12 cellular contexts compared by ENCODE assay signal in the genomic region with DNA sequence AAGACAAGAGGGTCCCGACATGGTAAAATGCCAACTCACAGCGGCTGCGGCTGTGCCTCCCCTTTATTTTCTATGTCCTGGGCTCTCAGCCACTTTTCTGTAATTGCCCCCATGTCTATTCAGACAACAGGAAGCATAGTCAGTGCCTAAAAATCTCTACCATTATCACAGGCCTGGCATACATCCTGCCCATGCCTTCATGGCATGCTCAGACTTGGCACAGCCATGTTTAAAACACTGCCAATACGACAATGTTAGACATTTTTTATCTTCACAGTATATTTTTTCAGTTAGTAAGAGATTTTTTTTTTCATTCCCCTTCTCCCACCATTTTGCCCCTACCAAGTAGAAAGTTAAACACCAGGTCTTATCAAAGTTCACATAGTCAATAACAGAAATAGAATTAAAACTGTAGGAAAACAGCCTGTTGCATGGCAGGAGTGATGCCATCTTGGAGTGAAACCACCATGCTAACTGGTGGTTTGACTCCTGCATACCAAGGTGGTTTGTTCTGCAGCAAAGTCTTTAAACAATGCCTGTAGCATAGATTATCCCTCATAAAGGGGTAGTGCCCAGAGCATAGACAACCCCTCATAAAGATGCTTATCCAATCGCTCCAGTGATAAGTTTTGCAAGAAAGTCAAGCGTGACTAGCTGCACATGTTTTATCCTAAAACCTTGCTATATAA. TPM values are rescaled to one million over a fixed set of nuclear protein-coding genes. Genes with fewer than 3 reads are reported as not detected.
A peak's percentile ranks its signal among the peaks of the same experiment; 100 is the strongest.
DNase-seq lines count a peak whose midpoint lies in the region; ATAC-seq and TF ChIP-seq lines count a peak whose summit lies in the region.
"Had no signal": no experiment of that assay in that cellular context is flagged by ENCODE, and none has a peak within 500 bp of the region (broad histone marks: within the 10 kb centered on the region; RNA-seq: fewer than 3 reads in every experiment).

No MANE protein-coding gene starts in this region.

- peak overlapping the region in 3 of 4 donors; percentile 7 to 63 (median 60) for H3K27ac ChIP-seq in upper lobe of left lung
- H3K27ac ChIP-seq: HL-60 had no signal

- H3K9me3 ChIP-seq in upper lobe of left lung = no peaks in the 10 kb centered on the region

- 66 to 79% methylated on average over 6 of the region's 6 CpGs for WGBS in upper lobe of left lung, 2 donors

- peaks cover 2 to 23% (median 4%) of the 10 kb centered on the region in 4 donors for H3K36me3 ChIP-seq in upper lobe of left lung

- TF ChIP-seq CTCF in upper lobe of left lung (IDR thresholded peaks at IDR 0.05) = no peak

- H3K27me3 Mint-ChIP-seq in activated T-cell treated with anti-CD3 and anti-CD28 coated beads, Interleukin-2, amount 50 U/mL, for 72 hours (ENCODE audit: low read depth) = no peaks in the 10 kb centered on the region
- no peaks in the 10 kb centered on the region for H3K27me3 Mint-ChIP-seq in activated T-helper 17 cell treated with anti-CD3 and anti-CD28 coated beads, Interleukin-2, amount 50 U/mL, for 72 hours

- H3K27ac Mint-ChIP-seq in activated T-cell treated with anti-CD3 and anti-CD28 coated beads, Interleukin-2, amount 50 U/mL, for 72 hours = peak overlapping the region; percentile 99
- H3K27ac Mint-ChIP-seq in activated T-helper 17 cell treated with anti-CD3 and anti-CD28 coated beads, Interleukin-2, amount 50 U/mL, for 72 hours = peak overlapping the region; percentile 85

- TF ChIP-seq EP300 in upper lobe of left lung (IDR thresholded peaks at IDR 0.05) = no peak

- no peaks in the 10 kb centered on the region for H3K27me3 ChIP-seq in upper lobe of left lung

- TF ChIP-seq POLR2A in upper lobe of left lung (IDR thresholded peaks at IDR 0.05) = no peak

- H3K4me3 Mint-ChIP-seq in activated T-cell treated with anti-CD3 and anti-CD28 coated beads, Interleukin-2, amount 50 U/mL, for 72 hours = peak overlapping the region; percentile 72 to 92
- H3K4me3 Mint-ChIP-seq in activated T-helper 17 cell treated with anti-CD3 and anti-CD28 coated beads, Interleukin-2, amount 50 U/mL, for 72 hours = peak overlapping the region; percentile 78

- no peak for ATAC-seq in activated T-cell treated with anti-CD3 and anti-CD28 coated beads, Interleukin-2, amount 50 U/mL, for 72 hours (replicated peaks in 1 of 2)
- no peak for ATAC-seq in activated T-helper 17 cell treated with anti-CD3 and anti-CD28 coated beads, Interleukin-2, amount 50 U/mL, for 72 hours (replicated peaks)
- no peak for ATAC-seq in upper lobe of left lung (ENCODE audit: low FRiP score in 2 of 2)

- H3K4me3 ChIP-seq in upper lobe of left lung = no peak overlapping the region

- no peaks in the 10 kb centered on the region for H3K9me3 Mint-ChIP-seq in activated T-cell treated with anti-CD3 and anti-CD28 coated beads, Interleukin-2, amount 50 U/mL, for 72 hours
- H3K9me3 Mint-ChIP-seq in activated T-helper 17 cell treated with anti-CD3 and anti-CD28 coated beads, Interleukin-2, amount 50 U/mL, for 72 hours = no peaks in the 10 kb centered on the region

- peaks cover 2 to 24% of the 10 kb centered on the region in 2 donors for H3K36me3 Mint-ChIP-seq in activated T-cell treated with anti-CD3 and anti-CD28 coated beads, Interleukin-2, amount 50 U/mL, for 72 hours (ENCODE audit: insufficient read depth in 2 of 2)
- peaks cover 74% of the 10 kb centered on the region for H3K36me3 Mint-ChIP-seq in activated T-helper 17 cell treated with anti-CD3 and anti-CD28 coated beads, Interleukin-2, amount 50 U/mL, for 72 hours (ENCODE audit: low read depth)

- DNase-seq in activated T-cell treated with anti-CD3 and anti-CD28 coated beads, Interleukin-2, amount 50 U/mL, for 72 hours = no peak
- no peak for DNase-seq in activated T-cell treated with anti-CD3 and anti-CD28 coated beads, Interleukin-2, amount 50 U/mL, for 48 hours
- DNase-seq in glomerular visceral epithelial cell (ENCODE audit: extremely low spot score) (peak; percentile 23), upper lobe of left lung (no peak), NK-92 (lab: John Stamatoyannopoulos, UW; ENCODE audit: unreplicated experiment) (no peak), AML-193 (lab: John Stamatoyannopoulos, UW) (no peak), NCI-H2107 treated with DMSO at 0.1 percent for 48 hours (lab: John Stamatoyannopoulos, UW; ENCODE audit: unreplicated experiment) (no peak)
- DNase-seq: activated CD4-positive, alpha-beta T cell treated with anti-CD3 and anti-CD28 coated beads for 1 hour; central memory CD4-positive, alpha-beta T cell; NCI-H524 had no signal

- H3K4me1 ChIP-seq in upper lobe of left lung = peaks cover 15 to 25% (median 22%) of the 10 kb centered on the region in 4 donors

- H3K4me1 Mint-ChIP-seq in activated T-cell treated with anti-CD3 and anti-CD28 coated beads, Interleukin-2, amount 50 U/mL, for 72 hours (ENCODE audit: low read depth) = peaks cover 70% of the 10 kb centered on the region
- H3K4me1 Mint-ChIP-seq in activated T-helper 17 cell treated with anti-CD3 and anti-CD28 coated beads, Interleukin-2, amount 50 U/mL, for 72 hours = peaks cover 39% of the 10 kb centered on the region

RNA-seq across cellular contexts. Expression of a gene that starts 18.9 kb away (rescaled TPM):
- 10 to 100 TPM; 82.5 to 87.6 TPM for total RNA-seq in activated T-cell treated with anti-CD3 and anti-CD28 coated beads, Interleukin-2, amount 50 U/mL, for 72 hours
- total RNA-seq in activated T-helper 17 cell treated with anti-CD3 and anti-CD28 coated beads, Interleukin-2, amount 50 U/mL, for 72 hours = 10 to 100 TPM; 72.0 to 77.6 TPM
- 10 to 100 TPM; 21.0 to 40.4 (median 35.8) TPM for total RNA-seq in upper lobe of left lung
